ENCODE assay signal across 7 cellular contexts in genomic region chr20:3173582-3174441, GRCh38. TPM values are rescaled to one million over a fixed set of nuclear protein-coding genes. Genes with fewer than 3 reads are reported as not detected.
DNase-seq lines count a peak whose midpoint lies in the region; ATAC-seq, FAIRE-seq and TF ChIP-seq lines count a peak whose summit lies in the region.

No MANE protein-coding gene starts in this region.

- peaks cover 12% of the 10 kb centered on the region for H3K27me3 Mint-ChIP-seq in brain

- peak; percentile 6 to 27 for TF ChIP-seq CTCF in brain (conservative IDR thresholded peaks at IDR 0.05)

- no peak for TF ChIP-seq POLR2A in GM12891 (IDR thresholded peaks at IDR 0.05; ENCODE audit: low read depth, low read length)

- H3K9me3 Mint-ChIP-seq in brain = no peaks in the 10 kb centered on the region

- peaks cover 38% of the 10 kb centered on the region for H3K4me1 Mint-ChIP-seq in brain

- ATAC-seq in HG02870 (IDR thresholded peaks at IDR 0.05; ENCODE audit: unreplicated experiment) = peak; percentile 83

- peak; percentile 98 for DNase-seq in GM12891 (ENCODE audit: insufficient read length, low spot score)
- DNase-seq in NCI-H1930 (lab: John Stamatoyannopoulos, UW) = peak; percentile 84 to 90
- peak; percentile 90 for DNase-seq in UCSD-AML1 (lab: John Stamatoyannopoulos, UW; ENCODE audit: unreplicated experiment)
- DNase-seq in skeletal muscle cell (ENCODE audit: low read depth) = peak; percentile 32

- peak overlapping the region; percentile 95 to 97 (median 95) for H3K4me3 Mint-ChIP-seq in brain

- H3K4me3 ChIP-seq in iPS-11a (ENCODE audit: low read depth, low read length) = peak overlapping the region; percentile 98
- H3K4me3 ChIP-seq in skeletal muscle cell (ENCODE audit: low read depth, low read length) = peak overlapping the region; percentile 85

- peak; percentile 87 for FAIRE-seq in GM12891 (lab: Jason Lieb, UNC)

- H3K27ac Mint-ChIP-seq in brain = peak overlapping the region; percentile 87 to 95 (median 92)

- no peaks in the 10 kb centered on the region for H3K36me3 Mint-ChIP-seq in brain

TF ChIP-seq in GM12891, 5 proteins besides CTCF, POLR2A, EP300 and RAD21:
- no peak for TF ChIP-seq POLR2AphosphoS5 (IDR thresholded peaks at IDR 0.05; ENCODE audit: low read depth, low read length)
- TF ChIP-seq POU2F2 (IDR thresholded peaks at IDR 0.05; ENCODE audit: low read depth, low read length) = no peak
- no peak for TF ChIP-seq PAX5 (IDR thresholded peaks at IDR 0.05; ENCODE audit: insufficient read depth, low read length, severe bottlenecking)
- TF ChIP-seq TAF1 (IDR thresholded peaks at IDR 0.05; ENCODE audit: low read depth, low read length) = no peak
- no peak for TF ChIP-seq SPI1 (IDR thresholded peaks at IDR 0.05; ENCODE audit: low read depth, low read length)

RNA-seq across cellular contexts. Expression of gene LZTS3, which starts 0.5 kb away (rescaled TPM):
- polyA plus RNA-seq in GM12891 (2012; ENCODE audit: low read depth, missing spikeins) = 0.50 TPM
- 77.9 TPM for polyA plus RNA-seq in brain (ENCODE audit: insufficient read depth, low read depth, low replicate concordance)

RNA-seq across cellular contexts. Expression of gene FASTKD5, which starts 14.1 kb away (rescaled TPM):
- polyA plus RNA-seq in GM12891 (2012; ENCODE audit: low read depth, missing spikeins) = 18.1 TPM
- polyA plus RNA-seq in brain (ENCODE audit: insufficient read depth, low read depth, low replicate concordance) = 7.5 TPM

RNA-seq across cellular contexts. Expression of gene UBOX5, which starts 14.1 kb away (rescaled TPM):
- 3.1 TPM for polyA plus RNA-seq in GM12891 (2012; ENCODE audit: low read depth, missing spikeins)
- 10.9 TPM for polyA plus RNA-seq in brain (ENCODE audit: insufficient read depth, low read depth, low replicate concordance)

RNA-seq across cellular contexts. Expression of gene DDRGK1, which starts 30.7 kb away (rescaled TPM):
- 29.7 TPM for polyA plus RNA-seq in GM12891 (2012; ENCODE audit: low read depth, missing spikeins)
- 82.9 TPM for polyA plus RNA-seq in brain (ENCODE audit: insufficient read depth, low read depth, low replicate concordance)

RNA-seq across cellular contexts. Expression of gene ITPA, which starts 35.5 kb away (rescaled TPM):
- 62.5 TPM for polyA plus RNA-seq in GM12891 (2012; ENCODE audit: low read depth, missing spikeins)
- 40.6 TPM for polyA plus RNA-seq in brain (ENCODE audit: insufficient read depth, low read depth, low replicate concordance)

Comparison
In these comparisons a context has a peak if more than half of its experiments do, and no peak if none do; other contexts are left out.
1. Peak in every context shown above with its lines: DNase-seq, ATAC-seq and H3K4me3 ChIP-seq.
2. DNase-seq: peak in every context shown above with its lines; median percentile 98 in GM12891; 90 in UCSD-AML1; 87 in NCI-H1930; 32 in skeletal muscle cell.